In genomic region chr17:44086364-44087311, GRCh38 we compare ENCODE assay signal across 8 cellular contexts. TPM values are rescaled to one million over a fixed set of nuclear protein-coding genes. Genes with fewer than 3 reads are reported as not detected.
A peak's percentile ranks its signal among the peaks of the same experiment; 100 is the strongest.
DNase-seq lines count a peak whose midpoint lies in the region; ATAC-seq and TF ChIP-seq lines count a peak whose summit lies in the region.

No MANE protein-coding gene starts in this region.

- peaks cover 20% of the 10 kb centered on the region for H3K36me3 Mint-ChIP-seq in osteocyte (ENCODE audit: unreplicated experiment)

- H3K4me1 Mint-ChIP-seq in osteocyte (ENCODE audit: unreplicated experiment): peaks cover 21% of the 10 kb centered on the region

- no peak for ATAC-seq in HG03432 (IDR thresholded peaks at IDR 0.05; ENCODE audit: unreplicated experiment)

- H3K27ac Mint-ChIP-seq in osteocyte (ENCODE audit: unreplicated experiment): peak overlapping the region; percentile 79

- no peaks in the 10 kb centered on the region for H3K9me3 Mint-ChIP-seq in osteocyte (ENCODE audit: unreplicated experiment)

- TF ChIP-seq CTCF in AG09319 (IDR thresholded peaks at IDR 0.05; ENCODE audit: low read depth, low read length) (no peak), osteocyte (IDR thresholded peaks at IDR 0.05) (no peak)

- no peaks in the 10 kb centered on the region for H3K27me3 Mint-ChIP-seq in osteocyte (ENCODE audit: unreplicated experiment)

- H3K4me3 Mint-ChIP-seq in osteocyte (ENCODE audit: unreplicated experiment): no peak overlapping the region

- DNase-seq in AG09319 (ENCODE audit: extremely low read depth, low read depth) (peak; percentile 64), M059J (ENCODE audit: low read depth) (peak; percentile 94), epidermal melanocyte (ENCODE audit: insufficient read length, low spot score) (peak; percentile 74), osteocyte (ENCODE audit: extremely low spot score, unreplicated experiment) (no peak), NCI-H2029 treated with DMSO at 0.1 percent for 48 hours (lab: John Stamatoyannopoulos, UW) (no peak), NOMO-1 treated with DMSO at 0.1 percent for 48 hours (lab: John Stamatoyannopoulos, UW; ENCODE audit: unreplicated experiment) (no peak)
- peak; percentile 76 for DNase-seq in activated CD8-positive, alpha-beta memory T cell treated with anti-CD3 and anti-CD28 coated beads for 24 hours

RNA-seq across cellular contexts. Expression of gene G6PC3, which starts 16.1 kb away (rescaled TPM):
- 63.5 and 66.4 TPM in 2 replicates for total RNA-seq in M059J (2014; rRNA removed; shearing (Covaris generic))
- total RNA-seq in osteocyte: 60.3 TPM in 2 replicates

RNA-seq across cellular contexts. Expression of gene LSM12, which starts 20.2 kb away (rescaled TPM):
- 112 and 121 TPM in 2 replicates for total RNA-seq in M059J (2014; rRNA removed; shearing (Covaris generic))
- 49.3 and 49.5 TPM in 2 replicates for total RNA-seq in osteocyte

RNA-seq across cellular contexts. Expression of gene HDAC5, which starts 36.8 kb away (rescaled TPM):
- 37.8 and 46.0 TPM in 2 replicates for total RNA-seq in M059J (2014; rRNA removed; shearing (Covaris generic))
- 42.0 and 44.4 TPM in 2 replicates for total RNA-seq in osteocyte

RNA-seq across cellular contexts. Expression of gene HROB, which starts 55.1 kb away (rescaled TPM):
- total RNA-seq in M059J (2014; rRNA removed; shearing (Covaris generic)): 6.5 and 7.5 TPM in 2 replicates
- 2.2 and 2.3 TPM in 2 replicates for total RNA-seq in osteocyte

Comparison
In these comparisons a context has a peak if more than half of its experiments do, and no peak if none do; other contexts are left out.
1. DNase-seq: peak in AG09319 (single experiment), M059J (single experiment), activated CD8-positive, alpha-beta memory T cell treated with anti-CD3 and anti-CD28 coated beads for 24 hours (single experiment) and epidermal melanocyte (single experiment); none in osteocyte (single experiment), NCI-H2029 treated with DMSO at 0.1 percent for 48 hours (single experiment) and NOMO-1 treated with DMSO at 0.1 percent for 48 hours (single experiment).